ENCODE assay signal across 13 cellular contexts in genomic region chr12:53844989-53845836, GRCh38.
DNase-seq lines count a peak whose midpoint lies in the region; ATAC-seq, FAIRE-seq and TF ChIP-seq lines count a peak whose summit lies in the region.
"Had no signal": no experiment of that assay in that cellular context is flagged by ENCODE, and none has a peak within 500 bp of the region (broad histone marks: within the 10 kb centered on the region; RNA-seq: fewer than 3 reads in every experiment).

No MANE protein-coding gene starts in this region.

- TF ChIP-seq CTCF in foreskin fibroblast (IDR thresholded peaks at IDR 0.05; ENCODE audit: low read depth, low read length) (no peak), type B pancreatic cell (conservative IDR thresholded peaks at IDR 0.05) (no peak)

- H3K9me3 Mint-ChIP-seq in type B pancreatic cell: no peaks in the 10 kb centered on the region
- H3K9me3 Mint-ChIP-seq in activated T-cell treated with anti-CD3 and anti-CD28 coated beads, Interleukin-2, amount 50 U/mL, for 4 hours: no peaks in the 10 kb centered on the region
- no peaks in the 10 kb centered on the region for H3K9me3 Mint-ChIP-seq in effector memory CD8-positive, alpha-beta T cell

- DNase-seq in 8988T (peak; percentile 58), H54 (ENCODE audit: insufficient read length, low spot score) (peak; percentile 68), SW 1271 (lab: John Stamatoyannopoulos, UW) (peak; percentile 27 to 81), foreskin fibroblast (peak; percentile 50 to 77), type B pancreatic cell (ENCODE audit: extremely low spot score, unreplicated experiment) (no peak)
- no peak for DNase-seq in activated T-cell treated with anti-CD3 and anti-CD28 coated beads, Interleukin-2, amount 50 U/mL, for 4 hours
- DNase-seq in effector memory CD8-positive, alpha-beta T cell: no peak
- DNase-seq in activated CD8-positive, alpha-beta memory T cell treated with anti-CD3 and anti-CD28 coated beads for 24 hours: no peak
- DNase-seq: GF-D8, NCI-H2081, sigmoid colon, thyroid gland had no signal

- H3K4me3 Mint-ChIP-seq in type B pancreatic cell: no peak overlapping the region
- H3K4me3 Mint-ChIP-seq in activated T-cell treated with anti-CD3 and anti-CD28 coated beads, Interleukin-2, amount 50 U/mL, for 4 hours: no peak overlapping the region
- H3K4me3 Mint-ChIP-seq in effector memory CD8-positive, alpha-beta T cell: no peak overlapping the region

- peak; percentile 85 for FAIRE-seq in H54 (lab: Jason Lieb, UNC)

- no peaks in the 10 kb centered on the region for H3K4me1 Mint-ChIP-seq in type B pancreatic cell (ENCODE audit: unreplicated experiment)
- H3K4me1 Mint-ChIP-seq in activated T-cell treated with anti-CD3 and anti-CD28 coated beads, Interleukin-2, amount 50 U/mL, for 4 hours (ENCODE audit: low read depth): no peaks in the 10 kb centered on the region
- no peaks in the 10 kb centered on the region for H3K4me1 Mint-ChIP-seq in effector memory CD8-positive, alpha-beta T cell (ENCODE audit: low read depth in 2 of 2)

- no peak overlapping the region for H3K27ac Mint-ChIP-seq in type B pancreatic cell
- H3K27ac Mint-ChIP-seq in effector memory CD8-positive, alpha-beta T cell: no peak overlapping the region

- H3K36me3 Mint-ChIP-seq in type B pancreatic cell: no peaks in the 10 kb centered on the region
- H3K36me3 Mint-ChIP-seq in activated T-cell treated with anti-CD3 and anti-CD28 coated beads, Interleukin-2, amount 50 U/mL, for 4 hours (ENCODE audit: insufficient read depth): no peaks in the 10 kb centered on the region
- H3K36me3 Mint-ChIP-seq in effector memory CD8-positive, alpha-beta T cell (ENCODE audit: insufficient read depth): no peaks in the 10 kb centered on the region

- no peak for TF ChIP-seq POLR2A in H54 (IDR thresholded peaks at IDR 0.05; ENCODE audit: low read depth, low read length)

- H3K27me3 Mint-ChIP-seq in type B pancreatic cell: peaks cover 92% of the 10 kb centered on the region
- peaks cover 59% of the 10 kb centered on the region for H3K27me3 Mint-ChIP-seq in activated T-cell treated with anti-CD3 and anti-CD28 coated beads, Interleukin-2, amount 50 U/mL, for 4 hours (ENCODE audit: low read depth)
- H3K27me3 Mint-ChIP-seq in effector memory CD8-positive, alpha-beta T cell: peaks cover 72 to 92% of the 10 kb centered on the region in 2 donors

- ATAC-seq in activated T-cell treated with anti-CD3 and anti-CD28 coated beads, Interleukin-2, amount 50 U/mL, for 4 hours: no peak
- no peak for ATAC-seq in effector memory CD8-positive, alpha-beta T cell (replicated peaks)

- no peak overlapping the region for H3K4me3 ChIP-seq in foreskin fibroblast (ENCODE audit: low read depth in 1 of 2, low read length in 2 of 2)
- H3K4me3 ChIP-seq: ascending aorta, sigmoid colon, thyroid gland had no signal

Comparison
In these comparisons a context has a peak if more than half of its experiments do, and no peak if none do; other contexts are left out.
1. DNase-seq: peak in 8988T (single experiment), H54 (single experiment), SW 1271 (2 of 2) and foreskin fibroblast (2 of 2); none in type B pancreatic cell (single experiment), activated T-cell treated with anti-CD3 and anti-CD28 coated beads, Interleukin-2, amount 50 U/mL, for 4 hours (single experiment), effector memory CD8-positive, alpha-beta T cell (0 of 3) and activated CD8-positive, alpha-beta memory T cell treated with anti-CD3 and anti-CD28 coated beads for 24 hours (single experiment).